9 cellular contexts compared by ENCODE assay signal in genomic region chr9:132994410-132995120, GRCh38. TPM values are rescaled to one million over a fixed set of nuclear protein-coding genes. Genes with fewer than 3 reads are reported as not detected.
DNase-seq lines count a peak whose midpoint lies in the region; ATAC-seq, FAIRE-seq and TF ChIP-seq lines count a peak whose summit lies in the region.
"Had no signal": no experiment of that assay in that cellular context is flagged by ENCODE, and none has a peak within 500 bp of the region (broad histone marks: within the 10 kb centered on the region; RNA-seq: fewer than 3 reads in every experiment).

No MANE protein-coding gene starts in this region.

- CTCF ChIA-PET in mammary epithelial cell (lab: Charles Lee; ENCODE audit: low non-redundant PET), result no interaction called here

- intact Hi-C loops in mammary epithelial cell (cut with micrococcal nuclease), result no loop called here

- H3K4me2 ChIP-seq in mammary epithelial cell (ENCODE audit: insufficient read depth, low read depth, low read length) (peak overlapping the region; percentile 69), neuronal stem cell (ENCODE audit: insufficient read depth, low read length, poor library complexity, severe bottlenecking) (no peak overlapping the region)

- no peak overlapping the region for H2BK15ac ChIP-seq in neuronal stem cell (ENCODE audit: low read length)

- H3K79me2 ChIP-seq in mammary epithelial cell (ENCODE audit: insufficient read depth, low read length), result no peaks in the 10 kb centered on the region

- in situ Hi-C loops in mammary epithelial cell (cut with MboI; ENCODE audit: low sequenced_read_pairs in 2 of 2), result no loop called here

- no peak for DNase-seq in GM18507 (ENCODE audit: extremely low spot score, insufficient read length, low read depth)
- peak; percentile 67 for DNase-seq in HT-29 (ENCODE audit: low spot score)
- peak; percentile 92 for DNase-seq in mammary epithelial cell
- no peak for DNase-seq in neuronal stem cell (ENCODE audit: low spot score)
- DNase-seq in putamen (ENCODE audit: low spot score), result no peak
- DNase-seq in central memory CD4-positive, alpha-beta T cell, result no peak

- no peaks in the 10 kb centered on the region for H3K79me1 ChIP-seq in neuronal stem cell (ENCODE audit: low read depth, low read length)

- H4K8ac ChIP-seq in neuronal stem cell (ENCODE audit: low read depth, low read length), result no peak overlapping the region

- H2AFZ ChIP-seq in mammary epithelial cell (ENCODE audit: low read depth, low read length), result peak overlapping the region; percentile 72
- H2AFZ ChIP-seq in neuronal stem cell (ENCODE audit: low read length), result peak overlapping the region; percentile 66

- H3K27ac ChIP-seq in mammary epithelial cell (ENCODE audit: insufficient read depth, low read depth, low read length) (no peak overlapping the region), neuronal stem cell (replicated peaks; ENCODE audit: low read length) (no peak overlapping the region)

- 6% methylated on average over 11 of the region's 13 CpGs for WGBS in mammary epithelial cell (ENCODE audit: low coverage, missing lambda C conversion rate)
- WGBS in neuronal stem cell (ENCODE audit: extremely low coverage in 2 of 2, insufficient read length in 2 of 2, insufficient replicate concordance in 1 of 2), 2 donors, result no CpG with 5 or more reads among the region's 13 CpGs

- H3K14ac ChIP-seq in neuronal stem cell (ENCODE audit: low read length), result no peak overlapping the region

- H3K36me3 ChIP-seq in mammary epithelial cell (ENCODE audit: insufficient read depth, low read length), result no peaks in the 10 kb centered on the region
- H3K36me3 ChIP-seq in neuronal stem cell (replicated peaks in 1 of 2; ENCODE audit: control insufficient read depth in 2 of 2, insufficient read depth in 2 of 2, low read length in 2 of 2), result no peaks in the 10 kb centered on the region

- H3K9ac ChIP-seq in mammary epithelial cell (ENCODE audit: insufficient read depth, low read length) (no peak overlapping the region), neuronal stem cell (ENCODE audit: low read depth, low read length, poor library complexity) (no peak overlapping the region)

- H3K4me3 ChIP-seq in mammary epithelial cell (replicated peaks in 1 of 3; ENCODE audit: insufficient read depth in 1 of 3, low read depth in 2 of 3, low read length in 3 of 3) (no peak overlapping the region), neuronal stem cell (ENCODE audit: low read length in 2 of 2) (no peak overlapping the region)

- no TSS peak for BruUV-seq in mammary epithelial cell (replicated peaks; lab: Mats Ljungman, UMichigan)

- no peak overlapping the region for H4K91ac ChIP-seq in neuronal stem cell (ENCODE audit: low read depth, low read length, poor library complexity)

- H2BK120ac ChIP-seq in neuronal stem cell (ENCODE audit: low read depth, low read length), result no peak overlapping the region

- no peak overlapping the region for H3K18ac ChIP-seq in neuronal stem cell (ENCODE audit: low read length)

- FAIRE-seq in GM18507 (lab: Jason Lieb, UNC), result peak; percentile 59

- no peaks in the 10 kb centered on the region for H3K27me3 ChIP-seq in mammary epithelial cell (ENCODE audit: insufficient read depth, low read length)
- H3K27me3 ChIP-seq in neuronal stem cell (ENCODE audit: control insufficient read depth in 3 of 3, insufficient read depth in 3 of 3, low read depth in 1 of 3, low read length in 3 of 3), result peaks cover 0 to 61% (median 0%) of the 10 kb centered on the region in 3 experiments

- H3K23ac ChIP-seq in neuronal stem cell (ENCODE audit: low read depth, low read length, poor library complexity), result peak overlapping the region; percentile 0

- H2BK5ac ChIP-seq in neuronal stem cell (ENCODE audit: low read length), result no peak overlapping the region

- TF ChIP-seq CTCF in mammary epithelial cell (conservative IDR thresholded peaks at IDR 0.05 in 1 of 2, IDR thresholded peaks at IDR 0.05 in 1 of 2; ENCODE audit: extremely low read depth in 1 of 2, insufficient read depth in 1 of 2, low read depth in 1 of 2, low read length in 2 of 2), result no peak

- peak overlapping the region; percentile 50 for H2AK5ac ChIP-seq in neuronal stem cell (ENCODE audit: low read depth, low read length)

- ATAC-seq in HG03025 (IDR thresholded peaks at IDR 0.05; ENCODE audit: low FRiP score, unreplicated experiment), result no peak
- no peak for ATAC-seq in HG03521 (IDR thresholded peaks at IDR 0.05; ENCODE audit: unreplicated experiment)

- no peak overlapping the region for H2BK12ac ChIP-seq in neuronal stem cell (ENCODE audit: low read length)

- dilution Hi-C loops in mammary epithelial cell (cut with HindIII; ENCODE audit: low sequenced_read_pairs), result loop anchor here (5.0 kb wide), 1 partner anchor 57 kb away; no protein-coding TSS in a partner anchor

- H3K4ac ChIP-seq in neuronal stem cell (ENCODE audit: low read length), result no peak overlapping the region

- H3K4me1 ChIP-seq in mammary epithelial cell (ENCODE audit: insufficient read depth, low read length) (peaks cover 15% of the 10 kb centered on the region), neuronal stem cell (ENCODE audit: control insufficient read depth in 2 of 2, insufficient read depth in 1 of 2, low read depth in 1 of 2, low read length in 2 of 2) (peaks cover 0 to 3% of the 10 kb centered on the region in 2 donors)

- no peaks in the 10 kb centered on the region for H4K20me1 ChIP-seq in mammary epithelial cell (ENCODE audit: insufficient read depth, low read length)

- no peaks in the 10 kb centered on the region for H3K9me3 ChIP-seq in mammary epithelial cell (replicated peaks; ENCODE audit: insufficient read depth, low read length)
- no peaks in the 10 kb centered on the region for H3K9me3 ChIP-seq in neuronal stem cell (replicated peaks in 1 of 2; ENCODE audit: control insufficient read depth in 2 of 2, insufficient read depth in 1 of 2, low read depth in 1 of 2, low read length in 2 of 2)

RNA-seq across cellular contexts. Expression of gene GFI1B, which starts 16.1 kb away (rescaled TPM):
- not detected in 2 replicates for total RNA-seq in HT-29 (2014; rRNA removed; shearing (Covaris generic))
- not detected for total RNA-seq in mammary epithelial cell
- polyA plus RNA-seq in mammary epithelial cell, result not detected
- 0.47 TPM for polyA minus RNA-seq in mammary epithelial cell
- polyA plus RNA-seq in neuronal stem cell (2013, experiment 1 of 2), result 0.07 TPM
- polyA plus RNA-seq in neuronal stem cell (2013, experiment 2 of 2), result 0.04 TPM
- total RNA-seq: T-helper 1 cell treated with Interleukin-12 subunit alpha and Interleukin-12 subunit beta and Interleukin-4 antibody, amounts not matched to agents 30 ng/mL and 1 ng/mL, for 36 hours had no signal

RNA-seq across cellular contexts. Expression of gene GTF3C5, which starts 36.2 kb away (rescaled TPM):
- total RNA-seq in HT-29 (2014; rRNA removed; shearing (Covaris generic)), result 136 and 159 TPM in 2 replicates
- 10 to 100 TPM; 28.5 to 54.2 TPM for total RNA-seq in mammary epithelial cell
- polyA plus RNA-seq in mammary epithelial cell, result 54.9 TPM
- polyA minus RNA-seq in mammary epithelial cell, result 139 TPM
- polyA plus RNA-seq in neuronal stem cell (2013, experiment 1 of 2), result 61.8 TPM
- 62.4 TPM for polyA plus RNA-seq in neuronal stem cell (2013, experiment 2 of 2)

RNA-seq across cellular contexts. Expression of gene TSC1, which starts 50.1 kb away (rescaled TPM):
- 13.7 and 16.5 TPM in 2 replicates for total RNA-seq in HT-29 (2014; rRNA removed; shearing (Covaris generic))
- 10 to 100 TPM; 33.5 to 50.5 TPM for total RNA-seq in mammary epithelial cell
- polyA plus RNA-seq in mammary epithelial cell, result 22.3 TPM
- 47.3 TPM for polyA minus RNA-seq in mammary epithelial cell
- polyA plus RNA-seq in neuronal stem cell (2013, experiment 1 of 2), result 19.4 TPM
- polyA plus RNA-seq in neuronal stem cell (2013, experiment 2 of 2), result 18.7 TPM

Comparison
In these comparisons a context has a peak if more than half of its experiments do, and no peak if none do; other contexts are left out.
1. DNase-seq: peak in HT-29 (single experiment) and mammary epithelial cell (single experiment); none in GM18507 (single experiment), neuronal stem cell (single experiment), putamen (single experiment) and central memory CD4-positive, alpha-beta T cell (single experiment).